1 cellular context compared by ENCODE assay signal in the genomic region with DNA sequence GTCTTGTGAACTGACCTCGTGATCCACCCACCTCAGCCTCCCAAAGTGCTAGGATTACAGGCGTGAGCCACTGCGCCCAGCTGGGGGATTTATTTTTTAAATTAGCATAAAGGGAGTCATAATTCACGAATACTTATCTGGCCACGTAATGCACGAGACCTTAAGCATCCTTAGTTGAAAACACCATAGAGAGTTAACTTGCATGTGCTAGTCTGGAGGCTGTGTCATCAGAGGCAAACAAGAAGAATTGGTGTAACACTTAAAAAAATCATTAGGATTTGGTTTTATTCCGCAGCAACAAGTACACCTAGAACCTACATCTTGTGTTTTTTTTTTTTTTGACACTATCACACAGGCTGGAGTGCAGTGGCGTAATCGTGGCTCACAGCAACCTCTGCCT.
TF ChIP-seq lines count a peak whose summit lies in the region.

No MANE protein-coding gene starts in this region.

TF ChIP-seq in HCT116, 20 proteins besides CTCF, POLR2A, EP300 and RAD21 (continued from another document):
- TF ChIP-seq EGR1 (IDR thresholded peaks at IDR 0.05; ENCODE audit: low read depth), result no peak
- TF ChIP-seq CEBPB (IDR thresholded peaks at IDR 0.05; ENCODE audit: low read depth), result no peak
TF ChIP-seq in HCT116: peak in this region for 1.
